Comparison of ENCODE assay signal across 25 cellular contexts in the genomic region with DNA sequence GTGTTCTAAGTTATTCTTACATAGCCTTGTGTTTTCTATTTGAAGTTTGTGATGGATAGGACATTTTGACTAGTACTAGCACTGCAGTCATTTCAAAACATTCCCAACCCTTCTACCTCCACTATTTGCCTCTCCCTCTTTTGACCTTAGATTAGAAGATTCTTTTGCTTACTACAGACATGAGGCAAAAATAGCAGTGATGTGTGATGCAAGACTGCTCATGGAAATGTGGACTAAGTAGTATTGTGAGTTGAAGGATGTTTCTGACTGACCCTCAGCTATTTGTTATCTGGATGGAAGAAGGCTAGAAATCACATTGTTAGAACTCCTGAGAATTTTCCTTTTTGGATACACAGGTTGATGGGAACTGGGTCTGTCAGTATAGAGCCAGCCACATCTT. TPM values are rescaled to one million over a fixed set of nuclear protein-coding genes. Genes with fewer than 3 reads are reported as not detected.
DNase-seq lines count a peak whose midpoint lies in the region; ATAC-seq and TF ChIP-seq lines count a peak whose summit lies in the region.
"Had no signal": no experiment of that assay in that cellular context is flagged by ENCODE, and none has a peak within 500 bp of the region (broad histone marks: within the 10 kb centered on the region; RNA-seq: fewer than 3 reads in every experiment).

No MANE protein-coding gene starts in this region.

- CTCF ChIA-PET in IMR-90 (lab: Yijun Ruan, JAX) = no interaction called here

- H2BK15ac ChIP-seq in IMR-90 (ENCODE audit: low read depth, low read length) = no peak overlapping the region

- no peak overlapping the region for H2AK9ac ChIP-seq in IMR-90 (replicated peaks; ENCODE audit: low read depth, low read length, poor library complexity)

- no peak overlapping the region for H2BK20ac ChIP-seq in IMR-90 (ENCODE audit: low read depth, low read length)

- in situ Hi-C loops in IMR-90 (cut with MboI; ENCODE audit: low sequenced_read_pairs) = no loop called here

- TF ChIP-seq CTCF in IMR-90 (conservative IDR thresholded peaks at IDR 0.05; ENCODE audit: low read depth, low read length) = no peak
- TF ChIP-seq CTCF in fibroblast of pulmonary artery (IDR thresholded peaks at IDR 0.05; ENCODE audit: low read length, missing control alignments) = no peak

- dilution Hi-C loops in IMR-90 (cut with HindIII; ENCODE audit: low sequenced_read_pairs, unreplicated experiment) = no loop called here

- H3K36me3 ChIP-seq in IMR-90 (ENCODE audit: control insufficient read depth, insufficient read depth, low read length) (peaks cover 14% of the 10 kb centered on the region), trophoblast cell (ENCODE audit: control insufficient read depth in 1 of 2, insufficient read depth in 2 of 2, low read length in 2 of 2) (peaks cover 5 to 7% of the 10 kb centered on the region in 2 experiments)

- TF ChIP-seq POLR2A in IMR-90 (IDR thresholded peaks at IDR 0.05; ENCODE audit: low read depth, low read length) = no peak

- no peak overlapping the region for H3K4me3 ChIP-seq in IMR-90 (ENCODE audit: insufficient read depth, low read depth, low read length)
- H3K4me3 ChIP-seq in fibroblast of pulmonary artery (replicated peaks; ENCODE audit: low read depth, low read length) = no peak overlapping the region
- H3K4me3 ChIP-seq in trophoblast cell (ENCODE audit: low read depth, low read length) = no peak overlapping the region
- H3K4me3 ChIP-seq: BLaER1, esophagus squamous epithelium, GM23338, K562, tibial nerve had no signal

- H3K18ac ChIP-seq in IMR-90 (ENCODE audit: low read depth, low read length) = no peak overlapping the region; the same call in 1 of the 2 replicates
- no peak overlapping the region for H3K18ac ChIP-seq in trophoblast cell (ENCODE audit: low read length)

- H4K12ac ChIP-seq in trophoblast cell (ENCODE audit: low read depth, low read length) = no peak overlapping the region

- TF ChIP-seq RAD21 in IMR-90 (IDR thresholded peaks at IDR 0.05; ENCODE audit: low read length) = no peak

- no peaks in the 10 kb centered on the region for H3K27me3 ChIP-seq in IMR-90 (ENCODE audit: control insufficient read depth, insufficient read depth, low read length)
- no peaks in the 10 kb centered on the region for H3K27me3 ChIP-seq in trophoblast cell (ENCODE audit: insufficient read depth, low read length)
- H3K27me3 ChIP-seq: BLaER1, brain microvascular endothelial cell, esophagus squamous epithelium, tibial nerve had no signal

- peaks cover 3% of the 10 kb centered on the region; the same call in 1 of the 2 replicates for H3K9me1 ChIP-seq in IMR-90 (ENCODE audit: insufficient read depth, low read length)

- H4K8ac ChIP-seq in IMR-90 (ENCODE audit: low read depth in 2 of 2, low read length in 2 of 2) (no peak overlapping the region), trophoblast cell (ENCODE audit: low read depth, low read length) (no peak overlapping the region)

- H2BK120ac ChIP-seq in IMR-90 (ENCODE audit: low read depth, low read length) = no peak overlapping the region
- H2BK120ac ChIP-seq in trophoblast cell (ENCODE audit: insufficient read depth, low read length, poor library complexity) = no peak overlapping the region

- H3K9me3 ChIP-seq in IMR-90 (ENCODE audit: control insufficient read depth, insufficient read depth, low read length) (no peaks in the 10 kb centered on the region), trophoblast cell (ENCODE audit: insufficient read depth, low read depth, low read length) (no peaks in the 10 kb centered on the region)
- H3K9me3 ChIP-seq: BLaER1, esophagus squamous epithelium, tibial nerve had no signal

- H2AFZ ChIP-seq in IMR-90 (replicated peaks; ENCODE audit: low read length, poor library complexity) (no peak overlapping the region), trophoblast cell (ENCODE audit: insufficient read depth, low read length, poor library complexity) (no peak overlapping the region)
- H2AFZ ChIP-seq: GM23338 had no signal

- H3K4me2 ChIP-seq in IMR-90 (ENCODE audit: low read depth, low read length) = no peak overlapping the region; the same call in 1 of the 2 replicates
- no peak overlapping the region for H3K4me2 ChIP-seq in trophoblast cell (ENCODE audit: low read length)
- H3K4me2 ChIP-seq: BLaER1, GM23338 had no signal

- H3K56ac ChIP-seq in IMR-90 (ENCODE audit: extremely low read depth, insufficient read depth, low read length) = no peak overlapping the region

- H2AK5ac ChIP-seq in IMR-90 (ENCODE audit: low read depth, low read length) (no peak overlapping the region), trophoblast cell (ENCODE audit: low read length) (no peak overlapping the region)

- H4K91ac ChIP-seq in IMR-90 (ENCODE audit: insufficient read depth, low read depth, low read length) (no peak overlapping the region), trophoblast cell (ENCODE audit: low read depth, low read length) (no peak overlapping the region)

- H3K79me2 ChIP-seq in trophoblast cell (ENCODE audit: control insufficient read depth, insufficient read depth, low read length, poor library complexity) = no peaks in the 10 kb centered on the region

- H2BK5ac ChIP-seq in IMR-90 (ENCODE audit: low read depth, low read length, poor library complexity, severe bottlenecking) = peak overlapping the region; percentile 4
- H2BK5ac ChIP-seq in trophoblast cell (ENCODE audit: low read depth, low read length, poor library complexity) = no peak overlapping the region

- peaks cover 11 to 26% of the 10 kb centered on the region in 2 experiments for H3K79me1 ChIP-seq in IMR-90 (ENCODE audit: low read depth in 1 of 2, low read length in 2 of 2)
- no peaks in the 10 kb centered on the region for H3K79me1 ChIP-seq in trophoblast cell (ENCODE audit: low read length)

- no TSS peak for BruUV-seq in IMR-90 (replicated peaks; lab: Mats Ljungman, UMichigan)

- peaks cover 5% of the 10 kb centered on the region; the same call in 1 of the 2 replicates for H3K4me1 ChIP-seq in IMR-90 (ENCODE audit: control insufficient read depth, insufficient read depth, low read length)
- no peaks in the 10 kb centered on the region for H3K4me1 ChIP-seq in trophoblast cell (ENCODE audit: control insufficient read depth in 1 of 2, insufficient read depth in 2 of 2, low read length in 2 of 2)
- H3K4me1 ChIP-seq: BLaER1, esophagus squamous epithelium, tibial nerve had no signal

- no peak overlapping the region for H3K23ac ChIP-seq in IMR-90 (ENCODE audit: low read depth, low read length)
- no peak overlapping the region for H3K23ac ChIP-seq in trophoblast cell (ENCODE audit: low read length)

- H3K9ac ChIP-seq in IMR-90 (ENCODE audit: low read depth, low read length) (no peak overlapping the region), trophoblast cell (ENCODE audit: low read length) (no peak overlapping the region)
- H3K9ac ChIP-seq: BLaER1 had no signal

- no peaks in the 10 kb centered on the region; the same call in 1 of the 2 replicates for H4K20me1 ChIP-seq in IMR-90 (ENCODE audit: insufficient read depth, low read length)
- H4K20me1 ChIP-seq: BLaER1 had no signal

- H4K5ac ChIP-seq in IMR-90 (ENCODE audit: low read depth, low read length) = no peak overlapping the region

- no peak overlapping the region for H3K4ac ChIP-seq in IMR-90 (ENCODE audit: low read depth, low read length)
- H3K4ac ChIP-seq in trophoblast cell (ENCODE audit: low read depth, low read length) = no peak overlapping the region

- H2BK12ac ChIP-seq in trophoblast cell (ENCODE audit: low read length) = no peak overlapping the region

- POLR2A ChIA-PET in IMR-90 (lab: Charles Lee; ENCODE audit: unreplicated experiment) = no interaction called here

- intact Hi-C loops in IMR-90 (cut with micrococcal nuclease) = no loop called here

- DNase-seq in EH (ENCODE audit: low read depth) (peak; percentile 47), IMR-90 (peak; percentile 49), fibroblast of pulmonary artery (ENCODE audit: low read depth) (peak; percentile 63), trophoblast cell (peak; percentile 72 to 92), NCI-H2081 treated with DMSO at 0.1 percent for 48 hours (lab: John Stamatoyannopoulos, UW) (no peak)
- DNase-seq: activated CD4-positive, alpha-beta T cell treated with anti-CD3 and anti-CD28 coated beads for 1 hour; activated CD8-positive, alpha-beta T cell treated with anti-CD3 and anti-CD28 coated beads for 36 hours; activated naive CD4-positive, alpha-beta T cell treated with anti-CD3 and anti-CD28 coated beads, Interleukin-2, amount 10 ng/mL, durations not matched to agents 7 days and 5 days; amniotic stem cell; brain microvascular endothelial cell; esophagus squamous epithelium; islet precursor cell; NCI-H1417; NCI-H2029 treated with DMSO at 0.1 percent for 48 hours; NCI-H2227 treated with DMSO at 0.1 percent for 48 hours; NCI-H748 treated with DMSO at 0.1 percent for 48 hours; SHP77; stimulated activated CD4-positive, alpha-beta T cell treated with anti-CD3 and anti-CD28 coated beads, Interleukin-15, amount 100 ng/mL, for 24 hours; stimulated activated CD4-positive, alpha-beta T cell treated with anti-CD3 and anti-CD28 coated beads, Interleukin-4, amount 100 ng/mL, for 4 hours had no signal

- no peak overlapping the region for H3K27ac ChIP-seq in IMR-90 (ENCODE audit: insufficient read depth, low read length)
- no peak overlapping the region for H3K27ac ChIP-seq in trophoblast cell (ENCODE audit: low read depth, low read length)
- H3K27ac ChIP-seq: BLaER1, brain microvascular endothelial cell, esophagus squamous epithelium, tibial nerve had no signal

- ATAC-seq in IMR-90 (ENCODE audit: low read depth) = peak; percentile 37; the same call in 1 of the 2 replicates
- no peak for ATAC-seq in GM21515 (IDR thresholded peaks at IDR 0.05; ENCODE audit: unreplicated experiment)
- no peak for ATAC-seq in GM21529 (IDR thresholded peaks at IDR 0.05; ENCODE audit: unreplicated experiment)
- ATAC-seq: activated CD8-positive, alpha-beta T cell treated with anti-CD3 and anti-CD28 coated beads for 36 hours; GM23338; K562 had no signal

- H3K14ac ChIP-seq in IMR-90 (replicated peaks; ENCODE audit: low read depth, low read length) = no peak overlapping the region
- H3K14ac ChIP-seq in trophoblast cell (ENCODE audit: low read length) = no peak overlapping the region

TF ChIP-seq in IMR-90, 13 proteins besides CTCF, POLR2A, EP300 and RAD21:
- TF ChIP-seq FOS (IDR thresholded peaks at IDR 0.05; ENCODE audit: low read depth, low read length) = no peak
- TF ChIP-seq, protein P1, sequence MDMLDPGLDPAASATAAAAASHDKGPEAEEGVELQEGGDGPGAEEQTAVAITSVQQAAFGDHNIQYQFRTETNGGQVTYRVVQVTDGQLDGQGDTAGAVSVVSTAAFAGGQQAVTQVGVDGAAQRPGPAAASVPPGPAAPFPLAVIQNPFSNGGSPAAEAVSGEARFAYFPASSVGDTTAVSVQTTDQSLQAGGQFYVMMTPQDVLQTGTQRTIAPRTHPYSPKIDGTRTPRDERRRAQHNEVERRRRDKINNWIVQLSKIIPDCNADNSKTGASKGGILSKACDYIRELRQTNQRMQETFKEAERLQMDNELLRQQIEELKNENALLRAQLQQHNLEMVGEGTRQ (IDR thresholded peaks at IDR 0.05; ENCODE audit: low read depth, low read length) = no peak
- TF ChIP-seq CEBPB (IDR thresholded peaks at IDR 0.05; ENCODE audit: low read depth, low read length) = peak; percentile 82

RNA-seq across cellular contexts. Expression of gene ATP2C1, which starts 45.9 kb away (rescaled TPM):
- 41.4 and 78.9 TPM in 2 replicates for total RNA-seq in IMR-90 (2012; rRNA removed)
- polyA plus RNA-seq in IMR-90 (2012; rRNA removed) = 33.3 and 50.2 TPM in 2 replicates
- polyA plus RNA-seq in IMR-90 (2012; cell fraction: cytosol; rRNA removed) = 7.9 and 11.3 TPM in 2 replicates
- 6.4 and 66.6 TPM in 2 replicates for polyA plus RNA-seq in IMR-90 (2012; cell fraction: nucleus; rRNA removed; ENCODE audit: low replicate concordance)
- 63.5 and 66.0 TPM in 2 replicates for polyA plus RNA-seq in trophoblast cell (2013)
